17 cellular contexts compared by ENCODE assay signal in genomic region chr12:109655578-109655977, GRCh38. TPM values are rescaled to one million over a fixed set of nuclear protein-coding genes. Genes with fewer than 3 reads are reported as not detected.
DNase-seq lines count a peak whose midpoint lies in the region; ATAC-seq and TF ChIP-seq lines count a peak whose summit lies in the region.
"Had no signal": no experiment of that assay in that cellular context is flagged by ENCODE, and none has a peak within 500 bp of the region (broad histone marks: within the 10 kb centered on the region; RNA-seq: fewer than 3 reads in every experiment).

No MANE protein-coding gene starts in this region.

- no peak overlapping the region for H3K14ac ChIP-seq in neuronal stem cell (ENCODE audit: low read length)

- no peak overlapping the region for H2BK120ac ChIP-seq in neuronal stem cell (ENCODE audit: low read depth, low read length)

- H3K9me2 ChIP-seq in SK-N-SH = no peaks in the 10 kb centered on the region
- H3K9me2 ChIP-seq in Karpas-422 (replicated peaks; ENCODE audit: insufficient read depth, low read length) = no peaks in the 10 kb centered on the region

- no peaks in the 10 kb centered on the region for H3K79me1 ChIP-seq in neuronal stem cell (ENCODE audit: low read depth, low read length)

- H3K79me2 ChIP-seq in SK-N-SH (ENCODE audit: insufficient read depth) (no peaks in the 10 kb centered on the region), Karpas-422 (ENCODE audit: low read length) (no peaks in the 10 kb centered on the region)

- no peak for ATAC-seq in SK-N-SH treated with all-trans-retinoic acid at 6 μM for 48 hours
- ATAC-seq in HG02884 (IDR thresholded peaks at IDR 0.05; ENCODE audit: unreplicated experiment) = no peak
- ATAC-seq: CD8-positive, alpha-beta T cell; GM23338; HCT116 had no signal

- H3K4me2 ChIP-seq in SK-N-SH = no peak overlapping the region
- peak overlapping the region; percentile 76 for H3K4me2 ChIP-seq in BLaER1
- peak overlapping the region; percentile 41 for H3K4me2 ChIP-seq in Karpas-422 (ENCODE audit: low read depth, low read length, poor library complexity, severe bottlenecking)
- H3K4me2 ChIP-seq in neuronal stem cell (ENCODE audit: insufficient read depth, low read length, poor library complexity, severe bottlenecking) = no peak overlapping the region
- H3K4me2 ChIP-seq: GM23338 had no signal

- peaks cover 7 to 21% (median 8%) of the 10 kb centered on the region in 3 donors for H3K27me3 Mint-ChIP-seq in CD14-positive monocyte (ENCODE audit: low read depth in 3 of 3)

- intact Hi-C loops in CD14-positive monocyte (cut with micrococcal nuclease) = no loop called here

- H3K4me1 ChIP-seq in SK-N-SH (ENCODE audit: control insufficient read depth in 1 of 2, insufficient read depth in 2 of 2, low read depth in 1 of 2, low read length in 1 of 2) (peaks cover 0 to 62% of the 10 kb centered on the region in 2 experiments; a peak in 2 of 4 replicates), BLaER1 (peaks cover 50% of the 10 kb centered on the region), Karpas-422 (ENCODE audit: low read length) (peaks cover 30% of the 10 kb centered on the region), neuronal stem cell (ENCODE audit: control insufficient read depth in 2 of 2, insufficient read depth in 1 of 2, low read depth in 1 of 2, low read length in 2 of 2) (peaks cover 0 to 2% of the 10 kb centered on the region in 2 donors)

- H3K27me3 ChIP-seq in SK-N-SH (ENCODE audit: insufficient read depth) (peaks cover 14% of the 10 kb centered on the region; the same call in 1 of the 2 replicates), BLaER1 (no peaks in the 10 kb centered on the region), Karpas-422 (ENCODE audit: low read length) (no peaks in the 10 kb centered on the region; the same call in 1 of the 2 replicates), neuronal stem cell (ENCODE audit: control insufficient read depth in 3 of 3, insufficient read depth in 3 of 3, low read depth in 1 of 3, low read length in 3 of 3) (peaks cover 0 to 50% (median 0%) of the 10 kb centered on the region in 3 experiments)

- H4K20me1 ChIP-seq in SK-N-SH (ENCODE audit: insufficient read depth) = no peaks in the 10 kb centered on the region
- no peaks in the 10 kb centered on the region for H4K20me1 ChIP-seq in BLaER1
- no peaks in the 10 kb centered on the region for H4K20me1 ChIP-seq in Karpas-422 (ENCODE audit: insufficient read depth, low read depth, low read length)

- H3K4me3 Mint-ChIP-seq in CD14-positive monocyte = no peak overlapping the region
- H3K4me3 Mint-ChIP-seq: CD4-positive, CD25-positive, alpha-beta regulatory T cell; CD8-positive, alpha-beta T cell; GM23338; H9 had no signal

- H2BK12ac ChIP-seq in neuronal stem cell (ENCODE audit: low read length) = no peak overlapping the region

- H3F3A ChIP-seq in SK-N-SH (replicated peaks; ENCODE audit: insufficient read depth) = no peaks in the 10 kb centered on the region

- CTCF ChIA-PET in SK-N-SH (lab: Yijun Ruan, JAX) = interaction anchor here (0.6 to 4.9 kb wide), 10 partner anchors 10 to 117 kb away, joined by 3 to 27 read pairs (median 4); no protein-coding TSS in a partner anchor

- peak overlapping the region; percentile 78 for H2AK5ac ChIP-seq in neuronal stem cell (ENCODE audit: low read depth, low read length)

- peak overlapping the region; percentile 20 for H2BK15ac ChIP-seq in neuronal stem cell (ENCODE audit: low read length)

- no peak overlapping the region for H3K23ac ChIP-seq in neuronal stem cell (ENCODE audit: low read depth, low read length, poor library complexity)

- H3K36me3 ChIP-seq in SK-N-SH (replicated peaks in 1 of 2; ENCODE audit: control insufficient read depth in 1 of 2, insufficient read depth in 2 of 2, low read length in 1 of 2) (no peaks in the 10 kb centered on the region), BLaER1 (no peaks in the 10 kb centered on the region), Karpas-422 (ENCODE audit: insufficient read depth, low read length) (no peaks in the 10 kb centered on the region), neuronal stem cell (replicated peaks in 1 of 2; ENCODE audit: control insufficient read depth in 2 of 2, insufficient read depth in 2 of 2, low read length in 2 of 2) (no peaks in the 10 kb centered on the region)

- H3K4me1 Mint-ChIP-seq in CD14-positive monocyte = no peaks in the 10 kb centered on the region
- H3K4me1 Mint-ChIP-seq: CD4-positive, CD25-positive, alpha-beta regulatory T cell had no signal

- H4K8ac ChIP-seq in neuronal stem cell (ENCODE audit: low read depth, low read length) = no peak overlapping the region

- no peak overlapping the region for H4K91ac ChIP-seq in neuronal stem cell (ENCODE audit: low read depth, low read length, poor library complexity)

- H3K9ac ChIP-seq in SK-N-SH (no peak overlapping the region), BLaER1 (no peak overlapping the region), Karpas-422 (ENCODE audit: low read length) (peak overlapping the region; percentile 35; the same call in 1 of the 2 replicates), neuronal stem cell (ENCODE audit: low read depth, low read length, poor library complexity) (no peak overlapping the region)

- 41% methylated on average over 2 of the region's 2 CpGs for WGBS in SK-N-SH (ENCODE audit: low lambda C conversion rate)
- WGBS in neuronal stem cell (ENCODE audit: extremely low coverage in 2 of 2, insufficient read length in 2 of 2, insufficient replicate concordance in 1 of 2), 2 donors = no CpG with 5 or more reads among the region's 2 CpGs

- DNase-seq in SK-N-SH (no peak), Karpas-422 (no peak), neuronal stem cell (ENCODE audit: low spot score) (no peak), CD14-positive monocyte (ENCODE audit: low spot score) (no peak)
- DNase-seq: C1 segment of cervical spinal cord; Caco-2; CD4-positive, CD25-positive, alpha-beta regulatory T cell; CD8-positive, alpha-beta T cell; DMS53; DMS79 treated with DMSO at 0.1 percent for 48 hours; GF-D8; H9 had no signal

- H3K4ac ChIP-seq in neuronal stem cell (ENCODE audit: low read length) = no peak overlapping the region

- H3K4me3 ChIP-seq in SK-N-SH (ENCODE audit: low read depth in 2 of 2, low read length in 1 of 2) = no peak overlapping the region
- H3K4me3 ChIP-seq in BLaER1 = no peak overlapping the region
- peak overlapping the region; percentile 37; the same call in 1 of the 2 replicates for H3K4me3 ChIP-seq in Karpas-422 (ENCODE audit: low read length)
- H3K4me3 ChIP-seq in neuronal stem cell (ENCODE audit: low read length in 2 of 2) = no peak overlapping the region
- H3K4me3 ChIP-seq: GM23338 had no signal

- H3K18ac ChIP-seq in neuronal stem cell (ENCODE audit: low read length) = no peak overlapping the region

- POLR2A ChIA-PET in SK-N-SH (lab: Yijun Ruan, JAX) = interaction anchor here (0.6 to 8.2 kb wide), 10 partner anchors 9 to 68 kb away, joined by 3 to 82 read pairs (median 4); partner anchors contain the start of gene FAM222A

- H2AFZ ChIP-seq in SK-N-SH (ENCODE audit: low read depth) (no peak overlapping the region), Karpas-422 (ENCODE audit: low read length) (no peak overlapping the region), neuronal stem cell (ENCODE audit: low read length) (no peak overlapping the region)
- H2AFZ ChIP-seq: GM23338 had no signal

- no peaks in the 10 kb centered on the region for H3K9me3 Mint-ChIP-seq in CD14-positive monocyte
- H3K9me3 Mint-ChIP-seq: CD4-positive, CD25-positive, alpha-beta regulatory T cell; CD8-positive, alpha-beta T cell; GM23338; H9 had no signal

- H3K27ac ChIP-seq in SK-N-SH (ENCODE audit: low read depth in 2 of 2, low read length in 1 of 2) (peak overlapping the region in 1 of 2 experiments; percentile 96; a peak in 3 of 4 replicates), BLaER1 (no peak overlapping the region), Karpas-422 (ENCODE audit: low read length) (no peak overlapping the region), neuronal stem cell (replicated peaks; ENCODE audit: low read length) (no peak overlapping the region)

- TF ChIP-seq CTCF in SK-N-SH (IDR thresholded peaks at IDR 0.05) = no peak
- no peak for TF ChIP-seq CTCF in CD14-positive monocyte (IDR thresholded peaks at IDR 0.05)

- no peak overlapping the region for H2BK5ac ChIP-seq in neuronal stem cell (ENCODE audit: low read length)

- peak overlapping the region in 1 of 7 donors; percentile 47 for H3K27ac Mint-ChIP-seq in CD14-positive monocyte
- H3K27ac Mint-ChIP-seq: CD4-positive, CD25-positive, alpha-beta regulatory T cell; CD8-positive, alpha-beta T cell; GM23338; H9 had no signal

- no peaks in the 10 kb centered on the region for H3K36me3 Mint-ChIP-seq in CD14-positive monocyte
- H3K36me3 Mint-ChIP-seq: CD4-positive, CD25-positive, alpha-beta regulatory T cell; CD8-positive, alpha-beta T cell had no signal

- peak in 1 of 2 experiments; percentile 68; a peak in 2 of 4 replicates for TF ChIP-seq EP300 in SK-N-SH (IDR thresholded peaks at IDR 0.05; ENCODE audit: borderline replicate concordance in 1 of 2, low read depth in 1 of 2, low read length in 1 of 2)

- TF ChIP-seq RAD21 in SK-N-SH (IDR thresholded peaks at IDR 0.05; ENCODE audit: low read length) = no peak; the same call in 1 of the 2 replicates

- H3K9me3 ChIP-seq in SK-N-SH (no peaks in the 10 kb centered on the region), BLaER1 (no peaks in the 10 kb centered on the region), Karpas-422 (ENCODE audit: low read length) (no peaks in the 10 kb centered on the region), neuronal stem cell (replicated peaks in 1 of 2; ENCODE audit: control insufficient read depth in 2 of 2, insufficient read depth in 1 of 2, low read depth in 1 of 2, low read length in 2 of 2) (no peaks in the 10 kb centered on the region)
- H3K9me3 ChIP-seq: Caco-2 had no signal

TF ChIP-seq in SK-N-SH treated with all-trans-retinoic acid at 6 μM for 48 hours, 23 proteins besides CTCF, POLR2A, EP300 and RAD21:
- TF ChIP-seq BACH2 (CRISPR knock-in tag; IDR thresholded peaks at IDR 0.05; ENCODE audit: borderline replicate concordance) (no peak), RARB (CRISPR knock-in tag; IDR thresholded peaks at IDR 0.05) (no peak)

RNA-seq across cellular contexts. Expression of gene FAM222A, which starts 58.0 kb away (rescaled TPM):
- polyA plus RNA-seq in SK-N-SH (2012; rRNA removed) (1.6 and 4.2 TPM in 2 replicates), CD14-positive monocyte (not detected)
- 1.7 and 4.1 TPM in 2 replicates for polyA plus RNA-seq in SK-N-SH (2012; cell fraction: cytosol; rRNA removed)
- polyA plus RNA-seq in SK-N-SH (2012; cell fraction: nucleus; rRNA removed) = 1.6 and 3.1 TPM in 2 replicates
- total RNA-seq in Karpas-422 (2014; rRNA removed; shearing (Covaris generic); ENCODE audit: low replicate concordance) = 0.11 and 0.94 TPM in 2 replicates
- 14.4 TPM for polyA plus RNA-seq in neuronal stem cell (2013, experiment 1 of 2)
- polyA plus RNA-seq in neuronal stem cell (2013, experiment 2 of 2) = 14.3 TPM

Comparison
In these comparisons a context has a peak if more than half of its experiments do, and no peak if none do; other contexts are left out.
1. H3K4me2 ChIP-seq: peak in BLaER1 (single experiment) and Karpas-422 (single experiment); none in SK-N-SH (single experiment) and neuronal stem cell (single experiment).